ENCODE assay signal across 8 cellular contexts in the genomic region with DNA sequence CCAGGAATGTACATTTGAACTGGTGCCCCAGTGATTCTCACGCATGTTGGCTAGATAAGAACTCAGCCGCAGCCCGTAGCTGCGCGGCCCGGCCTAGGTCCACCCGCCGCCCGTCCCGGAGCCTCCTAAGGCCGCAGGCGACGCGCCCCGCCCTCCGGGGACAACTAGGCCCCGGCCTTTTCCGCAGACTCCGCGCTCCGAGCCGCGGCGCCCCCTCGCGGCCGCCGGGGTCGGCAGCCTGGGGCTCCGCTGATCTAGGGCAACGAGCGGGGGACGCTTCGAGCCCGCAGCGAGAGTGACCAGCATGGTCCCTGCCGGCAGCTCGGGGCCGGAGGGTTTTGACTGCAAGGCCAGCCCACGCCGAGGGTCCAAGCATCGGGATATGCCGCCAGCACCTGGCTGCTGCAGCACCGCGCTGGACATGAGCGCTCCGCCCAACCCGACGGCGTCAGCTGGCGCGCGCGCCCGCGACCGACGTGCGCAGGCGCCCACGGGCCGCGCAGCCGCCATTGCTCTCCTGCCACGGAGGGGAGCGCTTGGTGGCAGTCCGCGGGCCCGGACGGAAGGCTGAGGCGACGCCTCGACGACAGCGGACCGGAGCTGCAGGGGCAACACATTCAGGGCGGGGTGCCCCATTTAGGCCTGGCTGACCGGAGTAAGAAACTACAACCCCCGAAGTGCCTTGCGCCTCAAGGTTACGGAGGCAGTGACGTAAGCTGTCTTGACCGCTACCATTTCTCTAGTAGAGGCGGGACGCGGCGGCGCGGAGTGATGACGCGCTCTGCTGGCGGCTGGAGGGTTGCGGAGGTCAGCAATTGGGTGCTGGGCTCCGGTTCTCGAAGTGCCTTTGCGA. TPM values are rescaled to one million over a fixed set of nuclear protein-coding genes. Genes with fewer than 3 reads are reported as not detected.
DNase-seq lines count a peak whose midpoint lies in the region; ATAC-seq and TF ChIP-seq lines count a peak whose summit lies in the region.

A gene with protein sequence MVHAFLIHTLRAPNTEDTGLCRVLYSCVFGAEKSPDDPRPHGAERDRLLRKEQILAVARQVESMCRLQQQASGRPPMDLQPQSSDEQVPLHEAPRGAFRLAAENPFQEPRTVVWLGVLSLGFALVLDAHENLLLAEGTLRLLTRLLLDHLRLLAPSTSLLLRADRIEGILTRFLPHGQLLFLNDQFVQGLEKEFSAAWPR (plus strand): TSS at position 500 of the 853 bp plus-strand sequence. CDS start 1,571 bp downstream, outside the sequence.

- peak; percentile 94 for ATAC-seq in gastroesophageal sphincter

- H3K36me3 ChIP-seq in GM06990 (ENCODE audit: control insufficient read depth, insufficient read depth, low read length) (peaks cover 11% of the 10 kb centered on the region), gastroesophageal sphincter (peaks cover 0 to 34% of the 10 kb centered on the region in 2 donors)

- TF ChIP-seq POLR2A in gastroesophageal sphincter (IDR thresholded peaks at IDR 0.05), result peak; percentile 58 to 61

- in situ Hi-C loops in SK-MEL-5 (cut with HindIII; ENCODE audit: low pct_unique_long_range_greater_than_20kb, low sequenced_read_pairs), result no loop called here

- TF ChIP-seq EP300 in gastroesophageal sphincter (IDR thresholded peaks at IDR 0.05), result no peak

- peak within 1 kb of the TSS; percentile 86 for H3K4me3 ChIP-seq in GM06990 (replicated peaks; ENCODE audit: low read depth, low read length)
- H3K4me3 ChIP-seq in HFF-Myc (replicated peaks; ENCODE audit: low read depth, low read length), result peak within 1 kb of the TSS; percentile 75
- peak within 1 kb of the TSS; percentile 50 to 80 for H3K4me3 ChIP-seq in gastroesophageal sphincter

- peak within 1 kb of the TSS; percentile 83 to 99 (median 97) for H3K27ac ChIP-seq in gastroesophageal sphincter
- H3K27ac ChIP-seq in temporal lobe (ENCODE audit: low read depth, low read length), result peak within 1 kb of the TSS; percentile 99

- WGBS in gastroesophageal sphincter (ENCODE audit: low coverage in 1 of 2), 2 donors, result 0% methylated on average over 2 to 4 of the region's 96 CpGs

- H3K27me3 ChIP-seq in GM06990 (replicated peaks; ENCODE audit: control insufficient read depth, insufficient read depth, low read length), result no peaks in the 10 kb centered on the region
- H3K27me3 ChIP-seq in gastroesophageal sphincter, result no peaks in the 10 kb centered on the region

- H3K4me1 ChIP-seq in gastroesophageal sphincter, result peaks cover 0 to 35% (median 14%) of the 10 kb centered on the region in 3 donors

- no peaks in the 10 kb centered on the region for H3K9me3 ChIP-seq in gastroesophageal sphincter

- TF ChIP-seq CTCF in GM06990 (IDR thresholded peaks at IDR 0.05; ENCODE audit: insufficient read depth, low read length, poor library complexity, severe bottlenecking) (peak; percentile 77), HFF-Myc (IDR thresholded peaks at IDR 0.05; ENCODE audit: low read depth, low read length, missing control alignments) (peak; percentile 91), gastroesophageal sphincter (IDR thresholded peaks at IDR 0.05) (peak; percentile 99 to 100 (median 100))

- DNase-seq in GM06990 (ENCODE audit: extremely low read depth, insufficient read length), result peak; percentile 98
- DNase-seq in HFF-Myc (ENCODE audit: extremely low read depth, low read depth), result peak; percentile 82
- peak; percentile 92 for DNase-seq in MV-4-11 (lab: John Stamatoyannopoulos, UW)
- DNase-seq in SK-MEL-5 (ENCODE audit: low read depth, low spot score), result peak; percentile 97
- DNase-seq in activated naive CD4-positive, alpha-beta T cell treated with Interleukin-2 at 50 U/mL for 16 hours, result peak; percentile 91
- DNase-seq in nucleus accumbens (lab: John Stamatoyannopoulos, UW), result peak; percentile 74 to 99 (median 95)

RNA-seq across cellular contexts. Expression of the gene that starts here (rescaled TPM):
- total RNA-seq in SK-MEL-5 (2014; rRNA removed; shearing (Covaris generic)), result 27.0 and 29.2 TPM in 2 replicates
- 24.6 and 36.0 TPM in 2 replicates for polyA plus RNA-seq in SK-MEL-5 (2015; cell fraction: cytosol; rRNA removed)
- 11.4 and 24.2 TPM in 2 replicates for polyA plus RNA-seq in SK-MEL-5 (2015; cell fraction: nucleus; rRNA removed)
- total RNA-seq in gastroesophageal sphincter, result 10 to 100 TPM; 10.4 to 12.1 (median 11.0) TPM
- total RNA-seq in temporal lobe, result 4.2 TPM

Comparison
In these comparisons a context has a peak if more than half of its experiments do, and no peak if none do; other contexts are left out.
1. Peak in every context shown above with its lines: DNase-seq, ATAC-seq, H3K4me3 ChIP-seq and H3K27ac ChIP-seq.